19 cellular contexts compared by ENCODE assay signal in the genomic region with DNA sequence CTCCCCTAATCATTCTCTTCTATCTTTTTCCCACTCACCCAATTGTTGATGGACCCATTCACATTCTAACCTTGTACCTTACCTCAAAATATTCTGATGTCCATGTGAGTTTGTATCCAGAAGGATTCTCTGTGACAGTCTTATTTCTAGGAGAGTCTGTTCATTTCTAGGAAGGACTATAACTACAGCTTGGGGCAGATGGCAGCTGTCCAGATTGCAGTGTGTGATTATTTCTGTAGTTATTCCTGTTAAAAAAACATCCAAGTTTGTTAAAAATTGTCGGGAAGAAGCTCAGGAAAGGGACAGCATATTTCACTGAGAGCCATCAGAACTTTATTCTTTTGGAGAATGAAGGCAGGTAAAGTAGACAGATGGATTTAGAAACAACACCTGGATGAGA.
A peak's percentile ranks its signal among the peaks of the same experiment; 100 is the strongest.
DNase-seq lines count a peak whose midpoint lies in the region; ATAC-seq and TF ChIP-seq lines count a peak whose summit lies in the region.
"Had no signal": no experiment of that assay in that cellular context is flagged by ENCODE, and none has a peak within 500 bp of the region (broad histone marks: within the 10 kb centered on the region; RNA-seq: fewer than 3 reads in every experiment).

No MANE protein-coding gene starts in this region.

- H3K9me3 Mint-ChIP-seq in activated naive CD4-positive, alpha-beta T cell treated with anti-CD3 and anti-CD28 coated beads for 36 hours, result peaks cover 3% of the 10 kb centered on the region
- H3K9me3 Mint-ChIP-seq: CD4-positive, alpha-beta T cell had no signal

- TF ChIP-seq CTCF in astrocyte of the cerebellum (IDR thresholded peaks at IDR 0.05; ENCODE audit: low read depth, low read length, missing control alignments) (no peak), fibroblast of mammary gland (conservative IDR thresholded peaks at IDR 0.05; ENCODE audit: control insufficient read depth, insufficient read depth, low read depth, low read length) (no peak), osteoblast (IDR thresholded peaks at IDR 0.05; ENCODE audit: extremely low read depth, low read depth, low read length) (no peak)

- CTCF ChIA-PET in activated naive CD4-positive, alpha-beta T cell treated with anti-CD3 and anti-CD28 coated beads for 36 hours (lab: Charles Lee), result interaction anchor here (2.2 kb wide), 1 partner anchor 53 kb away, joined by 9 read pairs; no protein-coding TSS in a partner anchor

- DNase-seq in EL (peak; percentile 42), astrocyte of the cerebellum (ENCODE audit: low read depth) (peak; percentile 20), fibroblast of mammary gland (ENCODE audit: low read depth) (peak; percentile 23), osteoblast (ENCODE audit: insufficient read length, low spot score, missing footprints) (no peak), dedifferentiated amniotic fluid mesenchymal stem cell (ENCODE audit: extremely low spot score) (no peak)
- no peak for DNase-seq in effector CD4-positive, alpha-beta T cell
- no peak for DNase-seq in activated naive CD4-positive, alpha-beta T cell treated with anti-CD3 and anti-CD28 coated beads for 36 hours
- DNase-seq: 8988T; BE2C; CD4-positive, alpha-beta T cell; NCI-H1092; NCI-H146; NCI-H2081; NCI-H510A treated with DMSO at 0.1 percent for 48 hours; PC-9 had no signal

- ATAC-seq in HG02973 (IDR thresholded peaks at IDR 0.05; ENCODE audit: unreplicated experiment), result no peak
- ATAC-seq: HepG2 had no signal

- H3K27me3 ChIP-seq in osteoblast (ENCODE audit: insufficient read depth, low read length), result peaks cover 16% of the 10 kb centered on the region
- H3K27me3 ChIP-seq: BE2C, SJSA1 had no signal

- H3K4me2 ChIP-seq in osteoblast (ENCODE audit: insufficient read depth, low read length), result peak overlapping the region; percentile 20
- H3K4me2 ChIP-seq: KMS-11, PC-9 had no signal

- no peaks in the 10 kb centered on the region for H3K9me3 ChIP-seq in osteoblast (ENCODE audit: low read depth, low read length)
- H3K9me3 ChIP-seq: BE2C, SJSA1 had no signal

- H3K4me1 ChIP-seq in osteoblast (ENCODE audit: insufficient read depth, low read length), result peaks cover 11% of the 10 kb centered on the region
- H3K4me1 ChIP-seq: BE2C, SJSA1 had no signal

- H3K79me2 ChIP-seq in osteoblast (ENCODE audit: insufficient read depth, low read length), result no peaks in the 10 kb centered on the region

- in situ Hi-C loops in astrocyte of the cerebellum (cut with HindIII; ENCODE audit: low sequenced_read_pairs), result no loop called here

- no peak overlapping the region for H3K27ac Mint-ChIP-seq in activated naive CD4-positive, alpha-beta T cell treated with anti-CD3 and anti-CD28 coated beads for 36 hours
- H3K27ac Mint-ChIP-seq: CD4-positive, alpha-beta T cell had no signal

- H2AFZ ChIP-seq in osteoblast (ENCODE audit: low read length), result no peak overlapping the region
- H2AFZ ChIP-seq: PC-9 had no signal

- no peak overlapping the region for H3K27ac ChIP-seq in osteoblast (ENCODE audit: low read depth, low read length)
- H3K27ac ChIP-seq: KMS-11, PC-9, SJSA1 had no signal

- no peaks in the 10 kb centered on the region for H3K36me3 ChIP-seq in osteoblast (ENCODE audit: insufficient read depth, low read length)
- H3K36me3 ChIP-seq: BE2C, SJSA1 had no signal

- no peaks in the 10 kb centered on the region for H3K36me3 Mint-ChIP-seq in activated naive CD4-positive, alpha-beta T cell treated with anti-CD3 and anti-CD28 coated beads for 36 hours (ENCODE audit: low read depth)

- no peak overlapping the region for H3K4me3 Mint-ChIP-seq in activated naive CD4-positive, alpha-beta T cell treated with anti-CD3 and anti-CD28 coated beads for 36 hours
- H3K4me3 Mint-ChIP-seq: CD4-positive, alpha-beta T cell had no signal

- H4K20me1 ChIP-seq in osteoblast (ENCODE audit: insufficient read depth, low read length), result no peaks in the 10 kb centered on the region

- H3K4me1 Mint-ChIP-seq in activated naive CD4-positive, alpha-beta T cell treated with anti-CD3 and anti-CD28 coated beads for 36 hours (ENCODE audit: low read depth), result no peaks in the 10 kb centered on the region

- no peaks in the 10 kb centered on the region for H3K27me3 Mint-ChIP-seq in activated naive CD4-positive, alpha-beta T cell treated with anti-CD3 and anti-CD28 coated beads for 36 hours (ENCODE audit: low read depth)
- H3K27me3 Mint-ChIP-seq: CD4-positive, alpha-beta T cell had no signal

- no peak overlapping the region for H3K4me3 ChIP-seq in astrocyte of the cerebellum (ENCODE audit: low read depth, low read length)
- H3K4me3 ChIP-seq in fibroblast of mammary gland (ENCODE audit: control insufficient read depth, low read depth, low read length), result no peak overlapping the region
- H3K4me3 ChIP-seq in osteoblast (ENCODE audit: insufficient read depth, low read length), result no peak overlapping the region
- H3K4me3 ChIP-seq: PC-9, SJSA1 had no signal

- intact Hi-C loops in activated naive CD4-positive, alpha-beta T cell treated with anti-CD3 and anti-CD28 coated beads for 36 hours (cut with micrococcal nuclease), result no loop called here

Comparison
In these comparisons a context has a peak if more than half of its experiments do, and no peak if none do; other contexts are left out.
1. DNase-seq: peak in EL (single experiment), astrocyte of the cerebellum (single experiment) and fibroblast of mammary gland (single experiment); none in osteoblast (single experiment), effector CD4-positive, alpha-beta T cell (single experiment), activated naive CD4-positive, alpha-beta T cell treated with anti-CD3 and anti-CD28 coated beads for 36 hours (single experiment) and dedifferentiated amniotic fluid mesenchymal stem cell (single experiment).